Comparison of ENCODE assay signal across 1 cellular context in the genomic region with DNA sequence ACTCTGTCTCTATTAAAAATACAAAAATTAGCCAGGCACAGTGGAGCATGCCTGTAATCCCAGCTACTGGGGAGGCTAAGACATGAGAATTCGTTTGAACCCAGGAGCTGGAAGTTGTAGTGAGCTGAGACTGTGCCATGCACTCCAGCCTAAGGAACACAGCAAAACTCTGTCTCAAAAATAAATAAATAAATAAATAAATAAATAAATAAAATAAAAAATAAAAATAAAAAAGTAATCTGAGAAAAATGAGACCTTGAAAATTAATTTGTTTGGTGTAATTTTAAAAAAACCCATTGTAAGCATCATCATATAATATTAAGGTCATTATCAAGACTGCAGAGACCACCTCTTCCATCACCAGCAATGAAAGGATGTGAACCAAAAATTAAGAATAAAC.
TF ChIP-seq lines count a peak whose summit lies in the region.

No MANE protein-coding gene starts in this region.

TF ChIP-seq in HEK293, 187 proteins besides CTCF, POLR2A, EP300 and RAD21 (continued from another document):
- TF ChIP-seq, protein P1, sequence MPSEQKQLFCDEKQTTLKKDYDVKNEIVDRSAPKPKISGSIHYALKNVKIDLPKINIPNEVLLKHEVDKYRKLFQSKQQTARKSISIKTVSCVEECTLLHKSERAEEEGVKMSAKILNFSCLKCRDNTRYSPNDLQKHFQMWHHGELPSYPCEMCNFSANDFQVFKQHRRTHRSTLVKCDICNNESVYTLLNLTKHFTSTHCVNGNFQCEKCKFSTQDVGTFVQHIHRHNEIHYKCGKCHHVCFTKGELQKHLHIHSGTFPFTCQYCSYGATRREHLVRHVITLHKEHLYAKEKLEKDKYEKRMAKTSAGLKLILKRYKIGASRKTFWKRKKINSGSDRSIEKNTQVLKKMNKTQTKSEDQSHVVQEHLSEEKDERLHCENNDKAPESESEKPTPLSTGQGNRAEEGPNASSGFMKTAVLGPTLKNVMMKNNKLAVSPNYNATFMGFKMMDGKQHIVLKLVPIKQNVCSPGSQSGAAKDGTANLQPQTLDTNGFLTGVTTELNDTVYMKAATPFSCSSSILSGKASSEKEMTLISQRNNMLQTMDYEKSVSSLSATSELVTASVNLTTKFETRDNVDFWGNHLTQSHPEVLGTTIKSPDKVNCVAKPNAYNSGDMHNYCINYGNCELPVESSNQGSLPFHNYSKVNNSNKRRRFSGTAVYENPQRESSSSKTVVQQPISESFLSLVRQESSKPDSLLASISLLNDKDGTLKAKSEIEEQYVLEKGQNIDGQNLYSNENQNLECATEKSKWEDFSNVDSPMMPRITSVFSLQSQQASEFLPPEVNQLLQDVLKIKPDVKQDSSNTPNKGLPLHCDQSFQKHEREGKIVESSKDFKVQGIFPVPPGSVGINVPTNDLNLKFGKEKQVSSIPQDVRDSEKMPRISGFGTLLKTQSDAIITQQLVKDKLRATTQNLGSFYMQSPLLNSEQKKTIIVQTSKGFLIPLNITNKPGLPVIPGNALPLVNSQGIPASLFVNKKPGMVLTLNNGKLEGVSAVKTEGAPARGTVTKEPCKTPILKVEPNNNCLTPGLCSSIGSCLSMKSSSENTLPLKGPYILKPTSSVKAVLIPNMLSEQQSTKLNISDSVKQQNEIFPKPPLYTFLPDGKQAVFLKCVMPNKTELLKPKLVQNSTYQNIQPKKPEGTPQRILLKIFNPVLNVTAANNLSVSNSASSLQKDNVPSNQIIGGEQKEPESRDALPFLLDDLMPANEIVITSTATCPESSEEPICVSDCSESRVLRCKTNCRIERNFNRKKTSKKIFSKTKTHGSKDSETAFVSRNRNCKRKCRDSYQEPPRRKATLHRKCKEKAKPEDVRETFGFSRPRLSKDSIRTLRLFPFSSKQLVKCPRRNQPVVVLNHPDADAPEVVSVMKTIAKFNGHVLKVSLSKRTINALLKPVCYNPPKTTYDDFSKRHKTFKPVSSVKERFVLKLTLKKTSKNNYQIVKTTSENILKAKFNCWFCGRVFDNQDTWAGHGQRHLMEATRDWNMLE (tag by site-specific recombination; conservative IDR thresholded peaks at IDR 0.05; ENCODE audit: low read depth) = peak; percentile 49; the same call in 1 of the 2 replicates
- peak; percentile 48 for TF ChIP-seq ZNF426 (tag by site-specific recombination; IDR thresholded peaks at IDR 0.05)
- TF ChIP-seq, protein P2, sequence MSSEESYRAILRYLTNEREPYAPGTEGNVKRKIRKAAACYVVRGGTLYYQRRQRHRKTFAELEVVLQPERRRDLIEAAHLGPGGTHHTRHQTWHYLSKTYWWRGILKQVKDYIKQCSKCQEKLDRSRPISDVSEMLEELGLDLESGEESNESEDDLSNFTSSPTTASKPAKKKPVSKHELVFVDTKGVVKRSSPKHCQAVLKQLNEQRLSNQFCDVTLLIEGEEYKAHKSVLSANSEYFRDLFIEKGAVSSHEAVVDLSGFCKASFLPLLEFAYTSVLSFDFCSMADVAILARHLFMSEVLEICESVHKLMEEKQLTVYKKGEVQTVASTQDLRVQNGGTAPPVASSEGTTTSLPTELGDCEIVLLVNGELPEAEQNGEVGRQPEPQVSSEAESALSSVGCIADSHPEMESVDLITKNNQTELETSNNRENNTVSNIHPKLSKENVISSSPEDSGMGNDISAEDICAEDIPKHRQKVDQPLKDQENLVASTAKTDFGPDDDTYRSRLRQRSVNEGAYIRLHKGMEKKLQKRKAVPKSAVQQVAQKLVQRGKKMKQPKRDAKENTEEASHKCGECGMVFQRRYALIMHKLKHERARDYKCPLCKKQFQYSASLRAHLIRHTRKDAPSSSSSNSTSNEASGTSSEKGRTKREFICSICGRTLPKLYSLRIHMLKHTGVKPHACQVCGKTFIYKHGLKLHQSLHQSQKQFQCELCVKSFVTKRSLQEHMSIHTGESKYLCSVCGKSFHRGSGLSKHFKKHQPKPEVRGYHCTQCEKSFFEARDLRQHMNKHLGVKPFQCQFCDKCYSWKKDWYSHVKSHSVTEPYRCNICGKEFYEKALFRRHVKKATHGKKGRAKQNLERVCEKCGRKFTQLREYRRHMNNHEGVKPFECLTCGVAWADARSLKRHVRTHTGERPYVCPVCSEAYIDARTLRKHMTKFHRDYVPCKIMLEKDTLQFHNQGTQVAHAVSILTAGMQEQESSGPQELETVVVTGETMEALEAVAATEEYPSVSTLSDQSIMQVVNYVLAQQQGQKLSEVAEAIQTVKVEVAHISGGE (tag by site-specific recombination; conservative IDR thresholded peaks at IDR 0.05; ENCODE audit: low read depth) = peak; percentile 39; the same call in 1 of the 2 replicates
- TF ChIP-seq ZNF555 (tag by site-specific recombination; conservative IDR thresholded peaks at IDR 0.05) = peak; percentile 52
- TF ChIP-seq ZNF394 (tag by site-specific recombination; IDR thresholded peaks at IDR 0.05; ENCODE audit: borderline replicate concordance) = peak; percentile 59; the same call in 1 of the 2 replicates
